ENCODE assay signal across 1 cellular context in genomic region chr1:229430761-229431269, GRCh38.
A peak's percentile ranks its signal among the peaks of the same experiment; 100 is the strongest.
TF ChIP-seq lines count a peak whose summit lies in the region.

No MANE protein-coding gene starts in this region.

TF ChIP-seq in GM23338, 12 proteins besides CTCF, POLR2A, EP300 and RAD21 (continued from another document):
- TF ChIP-seq CREB1 (CRISPR knock-in tag; IDR thresholded peaks at IDR 0.05; ENCODE audit: low read depth): no peak
- TF ChIP-seq EZH2phosphoT487 (IDR thresholded peaks at IDR 0.05; ENCODE audit: unreplicated experiment): peak; percentile 13
- TF ChIP-seq JUNB (IDR thresholded peaks at IDR 0.05; ENCODE audit: unreplicated experiment): no peak
- no peak for TF ChIP-seq ZNF462 (CRISPR knock-in tag; IDR thresholded peaks at IDR 0.05)
- TF ChIP-seq POLR2AphosphoS5 (IDR thresholded peaks at IDR 0.05; ENCODE audit: low read depth): no peak
